24 cellular contexts compared by ENCODE assay signal in the genomic region with DNA sequence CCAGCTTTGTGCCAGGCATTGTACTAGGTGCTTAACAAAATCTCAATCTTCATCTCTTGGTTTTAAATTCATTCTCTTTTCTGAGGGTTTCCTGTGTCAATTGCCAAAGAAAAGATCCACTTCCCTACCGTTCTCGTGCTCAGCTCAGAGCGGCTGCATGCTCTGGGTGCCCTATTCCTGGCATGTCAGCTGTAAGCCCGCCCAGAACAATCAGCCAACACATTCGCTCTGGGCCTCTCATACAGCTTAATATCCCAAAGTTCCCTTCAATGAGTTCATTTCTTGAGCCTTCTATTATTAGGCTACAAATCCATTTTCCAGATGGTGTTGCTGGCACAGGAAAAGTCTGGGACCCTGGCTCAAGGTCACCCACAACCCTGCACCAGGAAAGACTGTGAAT. TPM values are rescaled to one million over a fixed set of nuclear protein-coding genes. Genes with fewer than 3 reads are reported as not detected.
DNase-seq lines count a peak whose midpoint lies in the region; ATAC-seq and TF ChIP-seq lines count a peak whose summit lies in the region.
"Had no signal": no experiment of that assay in that cellular context is flagged by ENCODE, and none has a peak within 500 bp of the region (broad histone marks: within the 10 kb centered on the region; RNA-seq: fewer than 3 reads in every experiment).

No MANE protein-coding gene starts in this region.

- WGBS in psoas muscle, 3 donors: 10 to 14% (median 10%) methylated on average over 5 of the region's 5 CpGs
- 53 to 61% methylated on average over 5 of the region's 5 CpGs for WGBS in lower leg skin, 2 donors

- H3K36me3 ChIP-seq in right atrium auricular region (no peaks in the 10 kb centered on the region), psoas muscle (ENCODE audit: insufficient read depth in 1 of 2, low read depth in 1 of 2) (no peaks in the 10 kb centered on the region), upper lobe of right lung (no peaks in the 10 kb centered on the region)
- H3K36me3 ChIP-seq: BE2C, BLaER1 had no signal

- TF ChIP-seq CTCF in right atrium auricular region (IDR thresholded peaks at IDR 0.05): no peak
- TF ChIP-seq CTCF in psoas muscle (IDR thresholded peaks at IDR 0.05): no peak
- no peak for TF ChIP-seq CTCF in upper lobe of right lung (IDR thresholded peaks at IDR 0.05)
- TF ChIP-seq CTCF in lower leg skin (IDR thresholded peaks at IDR 0.05): no peak

- H3K9me3 ChIP-seq in right atrium auricular region (no peaks in the 10 kb centered on the region), psoas muscle (no peaks in the 10 kb centered on the region), upper lobe of right lung (no peaks in the 10 kb centered on the region)
- H3K9me3 ChIP-seq: BE2C, BLaER1 had no signal

- no peak for TF ChIP-seq POLR2A in lower leg skin (IDR thresholded peaks at IDR 0.05)

- no peaks in the 10 kb centered on the region for H3K4me1 ChIP-seq in right atrium auricular region
- H3K4me1 ChIP-seq in psoas muscle: peaks cover 24% of the 10 kb centered on the region
- H3K4me1 ChIP-seq in upper lobe of right lung: no peaks in the 10 kb centered on the region

- peak; percentile 67 to 69 for ATAC-seq in left cardiac atrium
- ATAC-seq in psoas muscle: peak; percentile 37 to 62 (median 52)
- peak; percentile 43 for ATAC-seq in upper lobe of right lung
- ATAC-seq: GM12878 had no signal

- DNase-seq in left cardiac atrium (no peak), right atrium auricular region (ENCODE audit: low spot score) (no peak), psoas muscle (no peak), upper lobe of right lung (no peak), lower leg skin (ENCODE audit: low spot score in 2 of 2) (no peak)
- DNase-seq: 8988T; ACHN; BE2C; CD4-positive, alpha-beta memory T cell; CD4-positive, CD25-positive, alpha-beta regulatory T cell; CD8-positive, alpha-beta memory T cell; COR-L47; DMS 273 treated with DMSO at 0.1 percent for 48 hours; DMS153; DMS53; DMS79; DND-41; EL; GDM1 had no signal

- H3K4me3 ChIP-seq in right atrium auricular region: no peak overlapping the region
- H3K4me3 ChIP-seq in psoas muscle: no peak overlapping the region
- no peak overlapping the region for H3K4me3 ChIP-seq in upper lobe of right lung
- no peak overlapping the region for H3K4me3 ChIP-seq in lower leg skin (ENCODE audit: low read depth, poor library complexity, severe bottlenecking)
- H3K4me3 ChIP-seq: BLaER1, GM12878 had no signal

- intact Hi-C loops in left cardiac atrium (cut with DNase I) (no loop called here), psoas muscle (cut with DNase I) (no loop called here), upper lobe of right lung (cut with DNase I) (no loop called here), lower leg skin (cut with DNase I; ENCODE audit: low total_unique reads) (no loop called here)

- H3K27ac ChIP-seq in right atrium auricular region (no peak overlapping the region), psoas muscle (no peak overlapping the region), upper lobe of right lung (no peak overlapping the region)
- H3K27ac ChIP-seq: BLaER1 had no signal

- no peaks in the 10 kb centered on the region for H3K27me3 ChIP-seq in right atrium auricular region
- peaks cover 0 to 6% (median 0%) of the 10 kb centered on the region in 3 donors for H3K27me3 ChIP-seq in psoas muscle (ENCODE audit: insufficient read depth in 3 of 3, low read length in 2 of 3)
- peaks cover 4% of the 10 kb centered on the region for H3K27me3 ChIP-seq in upper lobe of right lung
- H3K27me3 ChIP-seq: BE2C, BLaER1 had no signal

RNA-seq across cellular contexts. Expression of gene LRFN2, which starts 24.3 kb away (rescaled TPM):
- total RNA-seq in left cardiac atrium: not detected
- not detected for total RNA-seq in right atrium auricular region
- not detected for total RNA-seq in psoas muscle
- under 1 TPM in 1 of 3 donors, not detected in 2; 0.06 TPM for polyA plus RNA-seq in psoas muscle
- total RNA-seq in upper lobe of right lung: not detected
- total RNA-seq in lower leg skin: under 1 TPM in 1 of 4 donors, not detected in 3; 0.10 TPM
- total RNA-seq: CD4-positive, alpha-beta memory T cell; CD4-positive, CD25-positive, alpha-beta regulatory T cell; CD8-positive, alpha-beta memory T cell; G401; GM12878 had no signal
- polyA plus RNA-seq: AG04450; CD14-positive monocyte; CD4-positive, CD25-positive, alpha-beta regulatory T cell; GM12878 had no signal
